ENCODE assay signal across 13 cellular contexts in genomic region chr1:111490220-111490619, GRCh38. TPM values are rescaled to one million over a fixed set of nuclear protein-coding genes. Genes with fewer than 3 reads are reported as not detected.
"Had no signal": no experiment of that assay in that cellular context is flagged by ENCODE, and none has a peak within 500 bp of the region (broad histone marks: within the 10 kb centered on the region; RNA-seq: fewer than 3 reads in every experiment).

No MANE protein-coding gene starts in this region.

- H3K4me3 ChIP-seq: prostate gland had no signal

- H3K9me3 ChIP-seq: prostate gland had no signal

- H3K36me3 ChIP-seq: prostate gland had no signal

- DNase-seq: activated CD4-positive, alpha-beta T cell treated with anti-CD3 and anti-CD28 coated beads for 1 hour; activated CD4-positive, alpha-beta T cell treated with anti-CD3 and anti-CD28 coated beads, Interleukin-2, amount 50 U/mL, for 48 hours; activated gamma-delta T cell; activated naive CD8-positive, alpha-beta T cell treated with anti-CD3 and anti-CD28 coated beads for 36 hours; activated T-cell treated with anti-CD3 and anti-CD28 coated beads, Interleukin-2, amount 50 U/mL, for 48 hours; aorta; effector memory CD4-positive, alpha-beta T cell; kidney glomerular epithelial cell; stimulated activated CD4-positive, alpha-beta T cell treated with anti-CD3 and anti-CD28 coated beads, Interleukin-15, amount 100 ng/mL, for 24 hours; stimulated activated CD4-positive, alpha-beta T cell treated with anti-CD3 and anti-CD28 coated beads, Interleukin-4, amount 100 ng/mL, for 24 hours; T1000 had no signal

- H3K27ac ChIP-seq: prostate gland had no signal

- H3K4me1 ChIP-seq: prostate gland had no signal

RNA-seq across cellular contexts. Expression of gene ADORA3, which starts 13.2 kb away (rescaled TPM):
- total RNA-seq: activated naive CD8-positive, alpha-beta T cell treated with anti-CD3 and anti-CD28 coated beads for 36 hours; bronchial epithelial cell had no signal

RNA-seq across cellular contexts. Expression of gene TMIGD3, which starts 13.2 kb away (rescaled TPM):
- total RNA-seq: activated naive CD8-positive, alpha-beta T cell treated with anti-CD3 and anti-CD28 coated beads for 36 hours; bronchial epithelial cell had no signal
